Comparison of ENCODE assay signal across 18 cellular contexts in genomic region chr2:1796581-1796930, GRCh38. TPM values are rescaled to one million over a fixed set of nuclear protein-coding genes. Genes with fewer than 3 reads are reported as not detected.
DNase-seq lines count a peak whose midpoint lies in the region; ATAC-seq and TF ChIP-seq lines count a peak whose summit lies in the region.
"Had no signal": no experiment of that assay in that cellular context is flagged by ENCODE, and none has a peak within 500 bp of the region (broad histone marks: within the 10 kb centered on the region; RNA-seq: fewer than 3 reads in every experiment).

No MANE protein-coding gene starts in this region.

- peak overlapping the region; percentile 16 for H3K4me3 Mint-ChIP-seq in activated naive CD8-positive, alpha-beta T cell treated with anti-CD3 and anti-CD28 coated beads, Interleukin-2, amount 10 ng/mL, durations not matched to agents 7 days and 5 days
- no peak overlapping the region for H3K4me3 Mint-ChIP-seq in activated naive CD8-positive, alpha-beta T cell treated with anti-CD3 and anti-CD28 coated beads, Interleukin-2, amount 50 U/mL, for 24 hours
- H3K4me3 Mint-ChIP-seq in T-cell = peak overlapping the region in 2 of 3 donors; percentile 17 to 60
- H3K4me3 Mint-ChIP-seq in glutamatergic neuron (ENCODE audit: unreplicated experiment) = no peak overlapping the region
- H3K4me3 Mint-ChIP-seq: CD4-positive, CD25-positive, alpha-beta regulatory T cell; H9 had no signal

- no peak for TF ChIP-seq EP300 in esophagus muscularis mucosa (IDR thresholded peaks at IDR 0.05)

- no peak overlapping the region for H3K27ac ChIP-seq in esophagus muscularis mucosa (replicated peaks in 1 of 4)
- H3K27ac ChIP-seq in mammary epithelial cell (ENCODE audit: insufficient read depth, low read depth, low read length) = no peak overlapping the region
- H3K27ac ChIP-seq: Peyer's patch had no signal

- no peaks in the 10 kb centered on the region for H3K9me3 Mint-ChIP-seq in activated naive CD8-positive, alpha-beta T cell treated with anti-CD3 and anti-CD28 coated beads, Interleukin-2, amount 10 ng/mL, durations not matched to agents 7 days and 5 days
- no peaks in the 10 kb centered on the region for H3K9me3 Mint-ChIP-seq in activated naive CD8-positive, alpha-beta T cell treated with anti-CD3 and anti-CD28 coated beads, Interleukin-2, amount 50 U/mL, for 24 hours
- H3K9me3 Mint-ChIP-seq in T-cell = no peaks in the 10 kb centered on the region
- H3K9me3 Mint-ChIP-seq in glutamatergic neuron (ENCODE audit: unreplicated experiment) = peaks cover 12% of the 10 kb centered on the region
- H3K9me3 Mint-ChIP-seq: H9 had no signal

- CTCF ChIA-PET in T-cell (lab: Charles Lee) = interaction anchor here in 1 of 2 donors (0.6 kb wide), 1 partner anchor 969 kb away, joined by 3 read pairs; no protein-coding TSS in a partner anchor
- CTCF ChIA-PET in mammary epithelial cell (lab: Charles Lee; ENCODE audit: low non-redundant PET) = no interaction called here

- dilution Hi-C loops in mammary epithelial cell (cut with HindIII; ENCODE audit: low sequenced_read_pairs) = no loop called here

- TF ChIP-seq POLR2A in esophagus muscularis mucosa (IDR thresholded peaks at IDR 0.05; ENCODE audit: low read depth) = no peak

- H3K36me3 Mint-ChIP-seq in activated naive CD8-positive, alpha-beta T cell treated with anti-CD3 and anti-CD28 coated beads, Interleukin-2, amount 10 ng/mL, durations not matched to agents 7 days and 5 days = no peaks in the 10 kb centered on the region
- H3K36me3 Mint-ChIP-seq in activated naive CD8-positive, alpha-beta T cell treated with anti-CD3 and anti-CD28 coated beads, Interleukin-2, amount 50 U/mL, for 24 hours (ENCODE audit: low read depth) = no peaks in the 10 kb centered on the region
- no peaks in the 10 kb centered on the region for H3K36me3 Mint-ChIP-seq in T-cell
- no peaks in the 10 kb centered on the region for H3K36me3 Mint-ChIP-seq in glutamatergic neuron (ENCODE audit: unreplicated experiment)
- H3K36me3 Mint-ChIP-seq: CD4-positive, CD25-positive, alpha-beta regulatory T cell had no signal

- H3K4me3 ChIP-seq in esophagus muscularis mucosa (no peak overlapping the region), mammary epithelial cell (replicated peaks in 1 of 3; ENCODE audit: insufficient read depth in 1 of 3, low read depth in 2 of 3, low read length in 3 of 3) (no peak overlapping the region)
- H3K4me3 ChIP-seq: Peyer's patch had no signal

- BruUV-seq in mammary epithelial cell (replicated peaks; lab: Mats Ljungman, UMichigan) = no TSS peak

- peaks cover 0 to 30% (median 12%) of the 10 kb centered on the region in 4 donors for H3K4me1 ChIP-seq in esophagus muscularis mucosa
- H3K4me1 ChIP-seq in mammary epithelial cell (ENCODE audit: insufficient read depth, low read length) = no peaks in the 10 kb centered on the region
- H3K4me1 ChIP-seq: Peyer's patch had no signal

- H3K4me1 Mint-ChIP-seq in activated naive CD8-positive, alpha-beta T cell treated with anti-CD3 and anti-CD28 coated beads, Interleukin-2, amount 10 ng/mL, durations not matched to agents 7 days and 5 days = peaks cover 4% of the 10 kb centered on the region
- H3K4me1 Mint-ChIP-seq in activated naive CD8-positive, alpha-beta T cell treated with anti-CD3 and anti-CD28 coated beads, Interleukin-2, amount 50 U/mL, for 24 hours = peaks cover 7% of the 10 kb centered on the region
- H3K4me1 Mint-ChIP-seq in T-cell (peaks cover 5 to 30% (median 11%) of the 10 kb centered on the region in 3 donors), glutamatergic neuron (ENCODE audit: low read depth, unreplicated experiment) (peaks cover 17% of the 10 kb centered on the region)
- H3K4me1 Mint-ChIP-seq: CD4-positive, CD25-positive, alpha-beta regulatory T cell had no signal

- H4K20me1 ChIP-seq in mammary epithelial cell (ENCODE audit: insufficient read depth, low read length) = no peaks in the 10 kb centered on the region

- no peak for DNase-seq in activated naive CD8-positive, alpha-beta T cell treated with anti-CD3 and anti-CD28 coated beads, Interleukin-2, amount 10 ng/mL, durations not matched to agents 7 days and 5 days
- DNase-seq in activated naive CD8-positive, alpha-beta T cell treated with anti-CD3 and anti-CD28 coated beads, Interleukin-2, amount 50 U/mL, for 24 hours = no peak
- DNase-seq in T-cell (no peak), glutamatergic neuron (no peak), esophagus muscularis mucosa (ENCODE audit: extremely low spot score) (no peak), mammary epithelial cell (no peak), NCI-H69 (lab: John Stamatoyannopoulos, UW) (no peak)
- DNase-seq: CD4-positive, CD25-positive, alpha-beta regulatory T cell; DMS79 treated with DMSO at 0.1 percent for 48 hours; H9; KG1; NCI-H1092 treated with DMSO at 0.1 percent for 48 hours; NCI-H1436 treated with DMSO at 0.1 percent for 48 hours; NCI-H2029; NCI-H345; Peyer's patch had no signal

- 89% methylated on average over 14 of the region's 14 CpGs for WGBS in esophagus muscularis mucosa
- WGBS in mammary epithelial cell (ENCODE audit: low coverage, missing lambda C conversion rate) = 68% methylated on average over 4 of the region's 14 CpGs

- ATAC-seq in activated naive CD8-positive, alpha-beta T cell treated with anti-CD3 and anti-CD28 coated beads, Interleukin-2, amount 10 ng/mL, durations not matched to agents 7 days and 5 days (ENCODE audit: low read depth) = no peak
- ATAC-seq in activated naive CD8-positive, alpha-beta T cell treated with anti-CD3 and anti-CD28 coated beads, Interleukin-2, amount 50 U/mL, for 24 hours = no peak
- ATAC-seq in T-cell (replicated peaks in 1 of 4) = no peak
- ATAC-seq: SK-N-SH treated with all-trans-retinoic acid at 6 μM for 48 hours had no signal

- no peak overlapping the region for H3K27ac Mint-ChIP-seq in activated naive CD8-positive, alpha-beta T cell treated with anti-CD3 and anti-CD28 coated beads, Interleukin-2, amount 10 ng/mL, durations not matched to agents 7 days and 5 days
- no peak overlapping the region for H3K27ac Mint-ChIP-seq in activated naive CD8-positive, alpha-beta T cell treated with anti-CD3 and anti-CD28 coated beads, Interleukin-2, amount 50 U/mL, for 24 hours
- H3K27ac Mint-ChIP-seq in T-cell (no peak overlapping the region), glutamatergic neuron (ENCODE audit: unreplicated experiment) (peak overlapping the region; percentile 76)
- H3K27ac Mint-ChIP-seq: CD4-positive, CD25-positive, alpha-beta regulatory T cell had no signal

- in situ Hi-C loops in mammary epithelial cell (cut with MboI; ENCODE audit: low sequenced_read_pairs in 2 of 2) = no loop called here

- H3K27me3 ChIP-seq in esophagus muscularis mucosa (no peaks in the 10 kb centered on the region), mammary epithelial cell (ENCODE audit: insufficient read depth, low read length) (peaks cover 3% of the 10 kb centered on the region)
- H3K27me3 ChIP-seq: Peyer's patch had no signal

- no peak overlapping the region for H2AFZ ChIP-seq in mammary epithelial cell (ENCODE audit: low read depth, low read length)

- H3K36me3 ChIP-seq in esophagus muscularis mucosa = no peaks in the 10 kb centered on the region
- H3K36me3 ChIP-seq in mammary epithelial cell (ENCODE audit: insufficient read depth, low read length) = no peaks in the 10 kb centered on the region
- H3K36me3 ChIP-seq: Peyer's patch had no signal

- no peaks in the 10 kb centered on the region for H3K9me3 ChIP-seq in esophagus muscularis mucosa
- H3K9me3 ChIP-seq in mammary epithelial cell (replicated peaks; ENCODE audit: insufficient read depth, low read length) = no peaks in the 10 kb centered on the region
- H3K9me3 ChIP-seq: Peyer's patch had no signal

- H3K4me2 ChIP-seq in mammary epithelial cell (ENCODE audit: insufficient read depth, low read depth, low read length) = no peak overlapping the region

- POLR2A ChIA-PET in activated naive CD8-positive, alpha-beta T cell treated with anti-CD3 and anti-CD28 coated beads, Interleukin-2, amount 10 ng/mL, durations not matched to agents 7 days and 5 days (lab: Charles Lee) = no interaction called here
- POLR2A ChIA-PET in T-cell (lab: Charles Lee) = no interaction called here

- intact Hi-C loops in esophagus muscularis mucosa (cut with DNase I) (no loop called here), mammary epithelial cell (cut with micrococcal nuclease) (no loop called here)

- TF ChIP-seq CTCF in glutamatergic neuron (IDR thresholded peaks at IDR 0.05; ENCODE audit: partially characterized antibody, unreplicated experiment) = no peak
- TF ChIP-seq CTCF in esophagus muscularis mucosa (IDR thresholded peaks at IDR 0.05) = no peak
- TF ChIP-seq CTCF in mammary epithelial cell (conservative IDR thresholded peaks at IDR 0.05 in 1 of 2, IDR thresholded peaks at IDR 0.05 in 1 of 2; ENCODE audit: extremely low read depth in 1 of 2, insufficient read depth in 1 of 2, low read depth in 1 of 2, low read length in 2 of 2) = no peak

- H3K79me2 ChIP-seq in mammary epithelial cell (ENCODE audit: insufficient read depth, low read length) = no peaks in the 10 kb centered on the region

- H3K27me3 Mint-ChIP-seq in activated naive CD8-positive, alpha-beta T cell treated with anti-CD3 and anti-CD28 coated beads, Interleukin-2, amount 10 ng/mL, durations not matched to agents 7 days and 5 days = no peaks in the 10 kb centered on the region
- no peaks in the 10 kb centered on the region for H3K27me3 Mint-ChIP-seq in activated naive CD8-positive, alpha-beta T cell treated with anti-CD3 and anti-CD28 coated beads, Interleukin-2, amount 50 U/mL, for 24 hours
- H3K27me3 Mint-ChIP-seq in T-cell (peaks cover 0 to 11% of the 10 kb centered on the region in 2 donors), glutamatergic neuron (ENCODE audit: unreplicated experiment) (peaks cover 10% of the 10 kb centered on the region)
- H3K27me3 Mint-ChIP-seq: CD4-positive, CD25-positive, alpha-beta regulatory T cell had no signal

- H3K9ac ChIP-seq in mammary epithelial cell (ENCODE audit: insufficient read depth, low read length) = no peak overlapping the region

RNA-seq across cellular contexts. Expression of gene PXDN, which starts 52.2 kb away (rescaled TPM):
- 1 to 10 TPM in 1 of 2 experiments, under 1 TPM in 1; 0.86 to 1.8 TPM for total RNA-seq in activated naive CD8-positive, alpha-beta T cell treated with anti-CD3 and anti-CD28 coated beads, Interleukin-2, amount 10 ng/mL, durations not matched to agents 7 days and 5 days
- total RNA-seq in T-cell (1 to 10 TPM in 3 of 5 donors, under 1 TPM in 2; 0.21 to 5.4 (median 1.3) TPM), glutamatergic neuron (ENCODE audit: unreplicated experiment) (226 TPM), esophagus muscularis mucosa (10 to 100 TPM; 19.9 to 81.6 (median 50.1) TPM), mammary epithelial cell (100 to 1,000 TPM in 1 of 2 donors, 10 to 100 TPM in 1; 99.8 to 103 TPM)
- polyA plus RNA-seq in mammary epithelial cell = 99.0 TPM
- polyA minus RNA-seq in mammary epithelial cell = 120 TPM
- total RNA-seq: OCI-LY7 had no signal
- polyA plus RNA-seq: CD4-positive, CD25-positive, alpha-beta regulatory T cell had no signal

Comparison
In these comparisons a context has a peak if more than half of its experiments do, and no peak if none do; other contexts are left out.
1. H3K4me3 Mint-ChIP-seq: peak in activated naive CD8-positive, alpha-beta T cell treated with anti-CD3 and anti-CD28 coated beads, Interleukin-2, amount 10 ng/mL, durations not matched to agents 7 days and 5 days (single experiment) and T-cell (2 of 3); none in activated naive CD8-positive, alpha-beta T cell treated with anti-CD3 and anti-CD28 coated beads, Interleukin-2, amount 50 U/mL, for 24 hours (single experiment) and glutamatergic neuron (single experiment).